Comparison of ENCODE assay signal across 10 cellular contexts in the genomic region with DNA sequence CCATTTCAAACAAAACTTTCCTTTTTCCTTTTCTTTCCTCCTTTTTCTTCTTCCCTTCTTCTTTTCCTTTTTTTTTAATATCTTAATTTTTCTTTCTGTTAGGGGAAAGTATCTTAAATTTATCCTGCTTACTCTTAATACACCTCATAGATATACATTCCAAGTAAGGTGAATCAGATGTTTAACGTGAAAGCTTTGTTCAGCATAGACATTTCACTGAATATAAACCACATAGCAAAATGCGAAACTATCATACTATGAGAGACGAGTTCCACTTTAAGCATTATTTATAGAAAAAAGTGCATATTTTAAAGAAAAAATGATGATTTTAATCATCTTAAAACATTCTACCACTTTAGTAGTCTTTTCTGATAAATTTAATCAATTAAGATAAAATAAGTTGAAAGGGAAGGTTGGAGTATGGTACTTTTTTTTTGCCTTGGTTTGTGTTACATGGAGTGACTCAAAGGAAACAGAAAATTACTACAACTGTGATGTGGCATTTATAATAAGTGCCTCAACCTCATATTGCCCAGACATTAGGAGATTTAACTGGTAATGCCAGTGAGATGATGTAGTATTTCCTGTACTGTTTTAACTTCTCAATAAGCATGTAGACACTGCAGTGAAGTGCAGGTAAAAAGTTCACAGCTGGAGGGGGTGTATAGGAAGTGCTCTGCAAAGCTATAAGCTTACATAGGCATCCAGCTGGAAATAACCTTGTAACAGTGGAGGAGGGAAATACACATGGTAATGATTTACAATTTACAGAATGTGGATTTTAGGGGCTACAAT.
A peak's percentile ranks its signal among the peaks of the same experiment; 100 is the strongest.
DNase-seq lines count a peak whose midpoint lies in the region; ATAC-seq and TF ChIP-seq lines count a peak whose summit lies in the region.
"Had no signal": no experiment of that assay in that cellular context is flagged by ENCODE, and none has a peak within 500 bp of the region (broad histone marks: within the 10 kb centered on the region; RNA-seq: fewer than 3 reads in every experiment).

No MANE protein-coding gene starts in this region.

- peak overlapping the region; percentile 94 for H3K27ac Mint-ChIP-seq in activated naive CD4-positive, alpha-beta T cell treated with anti-CD3 and anti-CD28 coated beads for 36 hours
- H3K27ac Mint-ChIP-seq in brain = peak overlapping the region in 3 of 5 experiments; percentile 20 to 69 (median 67)

- no peaks in the 10 kb centered on the region for H3K9me3 ChIP-seq in body of pancreas
- H3K9me3 ChIP-seq: BLaER1 treated with 17β-estradiol and CSF1 and Interleukin-3, amounts not matched to agents 10 nM and 100 nM had no signal

- peaks cover 23% of the 10 kb centered on the region for H3K36me3 Mint-ChIP-seq in activated naive CD4-positive, alpha-beta T cell treated with anti-CD3 and anti-CD28 coated beads for 36 hours (ENCODE audit: low read depth)
- no peaks in the 10 kb centered on the region for H3K36me3 Mint-ChIP-seq in brain

- H3K4me3 Mint-ChIP-seq in activated naive CD4-positive, alpha-beta T cell treated with anti-CD3 and anti-CD28 coated beads for 36 hours = peak overlapping the region; percentile 13
- peak overlapping the region in 1 of 5 experiments; percentile 14 for H3K4me3 Mint-ChIP-seq in brain

- H3K4me3 ChIP-seq in body of pancreas = no peak overlapping the region
- H3K4me3 ChIP-seq: BLaER1 treated with 17β-estradiol and CSF1 and Interleukin-3, amounts not matched to agents 10 nM and 100 nM had no signal

- 74 to 79% methylated on average over 3 of the region's 3 CpGs for WGBS in body of pancreas, 2 donors

- intact Hi-C loops in activated naive CD4-positive, alpha-beta T cell treated with anti-CD3 and anti-CD28 coated beads for 36 hours (cut with micrococcal nuclease) = loop anchor here (1.0 to 10.0 kb wide), 15 partner anchors 13 to 977 kb away; a partner anchor contains a TSS
- intact Hi-C loops in body of pancreas (cut with DNase I) = no loop called here

- CTCF ChIA-PET in activated naive CD4-positive, alpha-beta T cell treated with anti-CD3 and anti-CD28 coated beads for 36 hours (lab: Charles Lee) = interaction anchor here (0.7 to 2.6 kb wide), 9 partner anchors 10 to 283 kb away, joined by 3 to 11 read pairs (median 3); a partner anchor contains a TSS

- ATAC-seq in HG03520 (IDR thresholded peaks at IDR 0.05; ENCODE audit: unreplicated experiment) = peak; percentile 51
- no peak for ATAC-seq in body of pancreas
- ATAC-seq in left lobe of liver = no peak

- peak; percentile 76 for DNase-seq in activated naive CD4-positive, alpha-beta T cell treated with anti-CD3 and anti-CD28 coated beads for 36 hours
- no peak for DNase-seq in activated naive CD4-positive, alpha-beta T cell (lab: John Stamatoyannopoulos, UW)
- DNase-seq in stimulated activated naive CD4-positive, alpha-beta T cell treated with Interleukin-2 at 50 U/mL for 16 hours (lab: John Stamatoyannopoulos, UW) = peak; percentile 8
- DNase-seq in body of pancreas (no peak), 8988T (no peak), left lobe of liver (ENCODE audit: low spot score) (no peak)

- no peaks in the 10 kb centered on the region for H3K36me3 ChIP-seq in body of pancreas (replicated peaks in 1 of 2; ENCODE audit: insufficient read depth in 1 of 2, low read depth in 2 of 2)

- H3K27ac ChIP-seq in body of pancreas = no peak overlapping the region
- H3K27ac ChIP-seq: BLaER1 treated with 17β-estradiol and CSF1 and Interleukin-3, amounts not matched to agents 10 nM and 100 nM; VCaP had no signal

- H3K4me1 ChIP-seq in body of pancreas = no peaks in the 10 kb centered on the region

- H3K9me3 Mint-ChIP-seq in activated naive CD4-positive, alpha-beta T cell treated with anti-CD3 and anti-CD28 coated beads for 36 hours = no peaks in the 10 kb centered on the region
- H3K9me3 Mint-ChIP-seq in brain = no peaks in the 10 kb centered on the region

- TF ChIP-seq CTCF in brain (conservative IDR thresholded peaks at IDR 0.05) (no peak), body of pancreas (IDR thresholded peaks at IDR 0.05) (no peak)

- no peak for TF ChIP-seq POLR2A in body of pancreas (IDR thresholded peaks at IDR 0.05)

- no peaks in the 10 kb centered on the region for H3K27me3 Mint-ChIP-seq in activated naive CD4-positive, alpha-beta T cell treated with anti-CD3 and anti-CD28 coated beads for 36 hours (ENCODE audit: low read depth)
- H3K27me3 Mint-ChIP-seq in brain = peaks cover 2% of the 10 kb centered on the region

- H3K4me1 Mint-ChIP-seq in activated naive CD4-positive, alpha-beta T cell treated with anti-CD3 and anti-CD28 coated beads for 36 hours (ENCODE audit: low read depth) = peaks cover 78% of the 10 kb centered on the region
- peaks cover 41% of the 10 kb centered on the region for H3K4me1 Mint-ChIP-seq in brain

- no peaks in the 10 kb centered on the region for H3K27me3 ChIP-seq in body of pancreas
- H3K27me3 ChIP-seq: BLaER1 treated with 17β-estradiol and CSF1 and Interleukin-3, amounts not matched to agents 10 nM and 100 nM had no signal

Comparison
In these comparisons a context has a peak if more than half of its experiments do, and no peak if none do; other contexts are left out.
1. DNase-seq: peak in activated naive CD4-positive, alpha-beta T cell treated with anti-CD3 and anti-CD28 coated beads for 36 hours (single experiment) and stimulated activated naive CD4-positive, alpha-beta T cell treated with Interleukin-2 at 50 U/mL for 16 hours (single experiment); none in activated naive CD4-positive, alpha-beta T cell (0 of 4), body of pancreas (0 of 4), 8988T (single experiment) and left lobe of liver (single experiment).